15 cellular contexts compared by ENCODE assay signal in the genomic region with DNA sequence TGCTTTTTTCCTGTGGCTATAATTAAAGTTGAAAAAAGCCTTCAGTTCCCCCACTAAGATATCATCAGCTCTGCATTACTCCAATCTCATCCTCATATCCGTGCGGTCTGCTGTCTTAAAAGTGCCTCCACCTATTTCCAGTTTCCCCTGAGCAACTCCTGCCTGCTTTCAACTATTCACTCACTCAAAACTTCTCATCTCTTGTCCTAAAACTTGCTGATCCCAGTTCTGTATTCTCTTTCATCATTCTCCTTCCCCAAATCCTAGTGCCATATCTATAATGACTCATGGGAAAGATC. TPM values are rescaled to one million over a fixed set of nuclear protein-coding genes. Genes with fewer than 3 reads are reported as not detected.
DNase-seq lines count a peak whose midpoint lies in the region; ATAC-seq and TF ChIP-seq lines count a peak whose summit lies in the region.
"Had no signal": no experiment of that assay in that cellular context is flagged by ENCODE, and none has a peak within 500 bp of the region (broad histone marks: within the 10 kb centered on the region; RNA-seq: fewer than 3 reads in every experiment).

No MANE protein-coding gene starts in this region.

- 11 to 15% methylated on average over 2 of the region's 2 CpGs for WGBS in GM23248 (ENCODE audit: low coverage in 1 of 2, low lambda C conversion rate in 2 of 2, missing lambda C conversion rate in 2 of 2), 2 experiments

- no peaks in the 10 kb centered on the region for H4K20me1 ChIP-seq in GM23248 (ENCODE audit: insufficient read depth)

- peaks cover 31% of the 10 kb centered on the region for H3K4me1 Mint-ChIP-seq in activated T-helper 17 cell treated with anti-CD3 and anti-CD28 coated beads, Interleukin-2, amount 50 U/mL, for 72 hours

- peaks cover 36% of the 10 kb centered on the region for H3F3A ChIP-seq in GM23248 (ENCODE audit: insufficient read depth)

- H3K36me3 Mint-ChIP-seq in activated T-helper 17 cell treated with anti-CD3 and anti-CD28 coated beads, Interleukin-2, amount 50 U/mL, for 72 hours (ENCODE audit: low read depth) = peaks cover 76% of the 10 kb centered on the region

- ATAC-seq in activated T-helper 17 cell treated with anti-CD3 and anti-CD28 coated beads, Interleukin-2, amount 50 U/mL, for 72 hours (replicated peaks) = peak; percentile 31
- peak; percentile 23 for ATAC-seq in foreskin keratinocyte
- ATAC-seq: T-cell had no signal

- H3K4me3 Mint-ChIP-seq in activated T-helper 17 cell treated with anti-CD3 and anti-CD28 coated beads, Interleukin-2, amount 50 U/mL, for 72 hours = peak overlapping the region; percentile 52
- H3K4me3 Mint-ChIP-seq: T-cell had no signal

- no peaks in the 10 kb centered on the region for H3K9me3 ChIP-seq in GM23248 (ENCODE audit: low read depth)
- H3K9me3 ChIP-seq: upper lobe of left lung had no signal

- peaks cover 52% of the 10 kb centered on the region for H3K79me2 ChIP-seq in ACC112 (ENCODE audit: control insufficient read depth, insufficient read depth, low read length, unreplicated experiment)
- peaks cover 85% of the 10 kb centered on the region for H3K79me2 ChIP-seq in GM23248 (ENCODE audit: insufficient read depth)

- H2AFZ ChIP-seq in ACC112 (ENCODE audit: low read length, unreplicated experiment) (peak overlapping the region; percentile 16), GM23248 (0 out of 2 replicates have a peak overlapping the region, but pooled peaks have one; percentile 9)

- H3K9me2 ChIP-seq in GM23248 (ENCODE audit: insufficient read depth) = no peaks in the 10 kb centered on the region

- DNase-seq in GM23248 (peak; percentile 47), foreskin keratinocyte (no peak), T-helper 9 cell (no peak), amniotic stem cell (lab: John Stamatoyannopoulos, UW) (no peak), UCSD-AML1 (lab: John Stamatoyannopoulos, UW; ENCODE audit: unreplicated experiment) (no peak)
- no peak for DNase-seq in central memory CD4-positive, alpha-beta T cell
- DNase-seq: activated effector memory CD4-positive, alpha-beta T cell treated with anti-CD3 and anti-CD28 coated beads, Interleukin-2, amount 50 U/mL, for 16 hours; NCI-H774; retina; stimulated activated CD8-positive, alpha-beta memory T cell treated with anti-CD3 and anti-CD28 coated beads, Interleukin-4, amount 100 ng/mL, for 48 hours; T-cell; upper lobe of left lung had no signal

- H3K9ac ChIP-seq in GM23248 = peak overlapping the region; percentile 79

- H3K4me3 ChIP-seq in ACC112 (ENCODE audit: low read depth, low read length) (peak overlapping the region; percentile 47), GM23248 (peak overlapping the region; percentile 24; the same call in 1 of the 2 replicates)
- H3K4me3 ChIP-seq: upper lobe of left lung had no signal

- no peak for TF ChIP-seq CTCF in foreskin keratinocyte (conservative IDR thresholded peaks at IDR 0.05)

- peak overlapping the region; percentile 88 for H3K27ac Mint-ChIP-seq in activated T-helper 17 cell treated with anti-CD3 and anti-CD28 coated beads, Interleukin-2, amount 50 U/mL, for 72 hours
- H3K27ac Mint-ChIP-seq: IgD-negative memory B cell, T-cell had no signal

- in situ Hi-C loops in GM23248 (cut with MboI) = no loop called here

- H3K4me2 ChIP-seq in GM23248 (ENCODE audit: unreplicated experiment) = peak overlapping the region; percentile 70

- no peaks in the 10 kb centered on the region; the same call in 1 of the 2 replicates for H3K36me3 ChIP-seq in ACC112 (ENCODE audit: insufficient read depth, low read length)
- no peaks in the 10 kb centered on the region for H3K36me3 ChIP-seq in GM23248 (ENCODE audit: low read depth)

- H3K27me3 Mint-ChIP-seq in activated T-helper 17 cell treated with anti-CD3 and anti-CD28 coated beads, Interleukin-2, amount 50 U/mL, for 72 hours = no peaks in the 10 kb centered on the region
- H3K27me3 Mint-ChIP-seq: IgD-negative memory B cell, T-cell had no signal

- no peaks in the 10 kb centered on the region for H3K9me3 Mint-ChIP-seq in activated T-helper 17 cell treated with anti-CD3 and anti-CD28 coated beads, Interleukin-2, amount 50 U/mL, for 72 hours
- H3K9me3 Mint-ChIP-seq: IgD-negative memory B cell, T-cell had no signal

- H3K4me1 ChIP-seq in ACC112 (ENCODE audit: control insufficient read depth, insufficient read depth, low read length, unreplicated experiment) (peaks cover 45% of the 10 kb centered on the region), GM23248 (ENCODE audit: insufficient read depth) (peaks cover 28% of the 10 kb centered on the region), foreskin keratinocyte (peaks cover 11% of the 10 kb centered on the region)

- H3K27ac ChIP-seq in ACC112 (ENCODE audit: low read depth, low read length) (peak overlapping the region; percentile 96), GM23248 (peak overlapping the region; percentile 97), foreskin keratinocyte (peak overlapping the region; percentile 90)
- H3K27ac ChIP-seq: upper lobe of left lung had no signal

- H3K27me3 ChIP-seq in ACC112 (ENCODE audit: insufficient read depth, low read length) (no peaks in the 10 kb centered on the region), GM23248 (replicated peaks; ENCODE audit: insufficient read depth) (no peaks in the 10 kb centered on the region), foreskin keratinocyte (no peaks in the 10 kb centered on the region)
- H3K27me3 ChIP-seq: upper lobe of left lung had no signal

RNA-seq across cellular contexts. Expression of a gene that starts 20.0 kb away (rescaled TPM):
- 21.2 and 31.3 TPM in 2 replicates for total RNA-seq in GM23248 (2014; rRNA removed; shearing (Covaris generic))
- polyA plus RNA-seq in GM23248 (2016; fragmentation: Nextera tagmentation; extraction: Ambion mirVana) = 16.2 and 17.1 TPM in 2 replicates
- total RNA-seq in activated T-helper 17 cell treated with anti-CD3 and anti-CD28 coated beads, Interleukin-2, amount 50 U/mL, for 72 hours = 10 to 100 TPM; 22.7 to 27.5 TPM
- 24.4 and 28.3 TPM in 2 replicates for total RNA-seq in foreskin keratinocyte
- polyA plus RNA-seq in foreskin keratinocyte = 13.2 and 13.7 TPM in 2 replicates
